Comparison of ENCODE assay signal across 11 cellular contexts in the genomic region with DNA sequence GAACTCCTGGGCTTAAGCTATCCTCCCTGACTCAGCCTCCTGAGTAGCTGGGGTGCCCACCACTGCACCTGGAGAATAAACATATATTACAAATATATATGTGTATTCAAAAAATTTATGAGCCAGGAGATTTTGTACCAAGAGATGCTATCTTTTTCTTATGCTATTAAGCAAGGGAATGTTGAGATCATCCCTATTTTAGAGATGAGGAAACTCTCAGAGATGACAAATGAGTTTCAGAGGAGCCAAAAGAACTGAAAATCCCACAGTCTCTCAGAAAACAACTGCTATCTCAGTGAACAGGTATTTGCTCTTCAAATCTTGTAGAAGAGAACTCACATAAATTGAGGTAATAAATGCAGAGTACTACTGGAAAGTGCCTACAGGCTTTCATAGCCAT. TPM values are rescaled to one million over a fixed set of nuclear protein-coding genes. Genes with fewer than 3 reads are reported as not detected.
DNase-seq lines count a peak whose midpoint lies in the region; ATAC-seq and TF ChIP-seq lines count a peak whose summit lies in the region.
"Had no signal": no experiment of that assay in that cellular context is flagged by ENCODE, and none has a peak within 500 bp of the region (broad histone marks: within the 10 kb centered on the region; RNA-seq: fewer than 3 reads in every experiment).

No MANE protein-coding gene starts in this region.

- H3K27ac ChIP-seq in DND-41 (ENCODE audit: low read length) (peak overlapping the region; percentile 40; the same call in 1 of the 2 replicates), hepatocyte (peak overlapping the region; percentile 72), skeletal muscle tissue (ENCODE audit: low read depth, low read length) (peak overlapping the region; percentile 69)

- no peaks in the 10 kb centered on the region for H3K4me1 Mint-ChIP-seq in Calu3 (ENCODE audit: low read depth, unreplicated experiment)
- H3K4me1 Mint-ChIP-seq in activated naive CD8-positive, alpha-beta T cell treated with anti-CD3 and anti-CD28 coated beads for 36 hours = peaks cover 8% of the 10 kb centered on the region

- DNase-seq in DND-41 = no peak
- DNase-seq in cardiac fibroblast (ENCODE audit: low read depth in 2 of 2) = peak; percentile 61 to 83
- no peak for DNase-seq in hepatocyte (ENCODE audit: low spot score)
- DNase-seq in Calu3 = no peak
- DNase-seq in activated naive CD8-positive, alpha-beta T cell treated with anti-CD3 and anti-CD28 coated beads for 36 hours = no peak
- DNase-seq in H7 = no peak
- DNase-seq in NCI-H1048 (lab: John Stamatoyannopoulos, UW) = no peak
- DNase-seq: activated T-cell treated with anti-CD3 and anti-CD28 coated beads, Interleukin-2, amount 50 U/mL, for 72 hours; C1 segment of cervical spinal cord; NCI-H1930 had no signal

- no peak overlapping the region for H3K9ac ChIP-seq in DND-41 (ENCODE audit: low read depth, low read length)
- H3K9ac ChIP-seq in skeletal muscle tissue (ENCODE audit: low read depth in 1 of 3, low read length in 3 of 3) = peak overlapping the region in 1 of 3 donors; percentile 6

- H3K36me3 Mint-ChIP-seq in Calu3 (ENCODE audit: insufficient read depth, unreplicated experiment) = peaks cover 6% of the 10 kb centered on the region
- H3K36me3 Mint-ChIP-seq in activated naive CD8-positive, alpha-beta T cell treated with anti-CD3 and anti-CD28 coated beads for 36 hours = peaks cover 35% of the 10 kb centered on the region

- H3K36me3 ChIP-seq in DND-41 (ENCODE audit: insufficient read depth, low read length) (peaks cover 44% of the 10 kb centered on the region), hepatocyte (replicated peaks; ENCODE audit: insufficient read depth, low read depth) (no peaks in the 10 kb centered on the region), skeletal muscle tissue (ENCODE audit: control insufficient read depth in 3 of 3, insufficient read depth in 3 of 3, low read length in 3 of 3) (no peaks in the 10 kb centered on the region), H7 (replicated peaks; ENCODE audit: control insufficient read depth, insufficient read depth, low read length) (no peaks in the 10 kb centered on the region)

- TF ChIP-seq CTCF in DND-41 (IDR thresholded peaks at IDR 0.05; ENCODE audit: borderline replicate concordance, extremely low read depth, low read length, poor library complexity, severe bottlenecking) (no peak), cardiac fibroblast (IDR thresholded peaks at IDR 0.05; ENCODE audit: low read depth, low read length) (no peak), hepatocyte (IDR thresholded peaks at IDR 0.05; ENCODE audit: poor library complexity) (no peak), Calu3 (IDR thresholded peaks at IDR 0.05; ENCODE audit: unreplicated experiment) (no peak)

- no peak for ATAC-seq in DND-41 (ENCODE audit: insufficient read depth, low read depth)
- ATAC-seq: activated T-cell treated with anti-CD3 and anti-CD28 coated beads, Interleukin-2, amount 50 U/mL, for 72 hours had no signal

- H3K9me3 ChIP-seq in DND-41 (ENCODE audit: insufficient read depth, low read length, severe bottlenecking) (peaks cover 12% of the 10 kb centered on the region), hepatocyte (ENCODE audit: low read depth) (peaks cover 11% of the 10 kb centered on the region), skeletal muscle tissue (ENCODE audit: control insufficient read depth in 3 of 3, low read length in 3 of 3) (no peaks in the 10 kb centered on the region)

- H3K79me2 ChIP-seq in DND-41 (ENCODE audit: insufficient read depth, low read length) (no peaks in the 10 kb centered on the region), hepatocyte (no peaks in the 10 kb centered on the region)

- no peaks in the 10 kb centered on the region for H3K4me1 ChIP-seq in DND-41 (ENCODE audit: insufficient read depth, low read length)
- H3K4me1 ChIP-seq in hepatocyte (ENCODE audit: insufficient read depth) = no peaks in the 10 kb centered on the region
- H3K4me1 ChIP-seq in skeletal muscle tissue (ENCODE audit: control insufficient read depth in 3 of 3, insufficient read depth in 3 of 3, low read length in 3 of 3) = peaks cover 0 to 3% (median 0%) of the 10 kb centered on the region in 3 donors

- no peak overlapping the region for H2AFZ ChIP-seq in DND-41 (ENCODE audit: low read depth, low read length)
- no peak overlapping the region for H2AFZ ChIP-seq in hepatocyte

- H3K27me3 ChIP-seq in DND-41 (ENCODE audit: insufficient read depth, low read length, poor library complexity) (no peaks in the 10 kb centered on the region), hepatocyte (no peaks in the 10 kb centered on the region), skeletal muscle tissue (ENCODE audit: control insufficient read depth in 3 of 3, insufficient read depth in 3 of 3, low read length in 3 of 3) (no peaks in the 10 kb centered on the region), H7 (ENCODE audit: control insufficient read depth, insufficient read depth, low read length) (no peaks in the 10 kb centered on the region)

- no peak overlapping the region for H3K4me3 Mint-ChIP-seq in Calu3 (ENCODE audit: low read depth, unreplicated experiment)
- no peak overlapping the region for H3K4me3 Mint-ChIP-seq in activated naive CD8-positive, alpha-beta T cell treated with anti-CD3 and anti-CD28 coated beads for 36 hours

- no peak overlapping the region for H3K27ac Mint-ChIP-seq in Calu3 (ENCODE audit: unreplicated experiment)
- no peak overlapping the region for H3K27ac Mint-ChIP-seq in activated naive CD8-positive, alpha-beta T cell treated with anti-CD3 and anti-CD28 coated beads for 36 hours
- H3K27ac Mint-ChIP-seq: activated T-cell treated with anti-CD3 and anti-CD28 coated beads, Interleukin-2, amount 50 U/mL, for 72 hours had no signal

- H4K20me1 ChIP-seq in DND-41 (ENCODE audit: insufficient read depth, low read length) (no peaks in the 10 kb centered on the region), hepatocyte (ENCODE audit: insufficient read depth, poor library complexity, severe bottlenecking) (no peaks in the 10 kb centered on the region)

- no TSS peak for BruUV-seq in Calu3 (replicated peaks; lab: Mats Ljungman, UMichigan)

- H3K9me2 ChIP-seq in hepatocyte (replicated peaks; ENCODE audit: insufficient read depth) = no peaks in the 10 kb centered on the region

- intact Hi-C loops in Calu3 (cut with micrococcal nuclease; ENCODE audit: unreplicated experiment) = no loop called here

- CTCF ChIA-PET in Calu3 (lab: Charles Lee) = interaction anchor here (0.9 kb wide), 1 partner anchor 54 kb away, joined by 3 read pairs; no protein-coding TSS in a partner anchor

- H3K4me3 ChIP-seq in DND-41 (ENCODE audit: low read depth in 1 of 2, low read length in 2 of 2) = no peak overlapping the region
- no peak overlapping the region for H3K4me3 ChIP-seq in cardiac fibroblast (replicated peaks in 1 of 2; ENCODE audit: low read depth in 2 of 2, low read length in 2 of 2)
- no peak overlapping the region for H3K4me3 ChIP-seq in hepatocyte
- no peak overlapping the region for H3K4me3 ChIP-seq in skeletal muscle tissue (ENCODE audit: low read length in 3 of 3)
- no peak overlapping the region for H3K4me3 ChIP-seq in H7 (ENCODE audit: insufficient read depth, low read depth, low read length)

- H3K27me3 Mint-ChIP-seq in Calu3 (ENCODE audit: unreplicated experiment) = no peaks in the 10 kb centered on the region
- no peaks in the 10 kb centered on the region for H3K27me3 Mint-ChIP-seq in activated naive CD8-positive, alpha-beta T cell treated with anti-CD3 and anti-CD28 coated beads for 36 hours

- H3K9me3 Mint-ChIP-seq in Calu3 (ENCODE audit: low read depth, unreplicated experiment) = no peaks in the 10 kb centered on the region
- H3K9me3 Mint-ChIP-seq in activated naive CD8-positive, alpha-beta T cell treated with anti-CD3 and anti-CD28 coated beads for 36 hours = peaks cover 6% of the 10 kb centered on the region

- no peak overlapping the region for H3K4me2 ChIP-seq in DND-41 (ENCODE audit: insufficient read depth, low read length)
- H3K4me2 ChIP-seq in hepatocyte = peak overlapping the region; percentile 7

RNA-seq across cellular contexts. Expression of a gene that starts 29.6 kb away (rescaled TPM):
- 109 and 117 TPM in 2 replicates for total RNA-seq in hepatocyte
- polyA plus RNA-seq in hepatocyte = 118 and 131 TPM in 2 replicates
- 58.5 TPM for total RNA-seq in skeletal muscle tissue
- total RNA-seq in Calu3 (2022) = 118 and 119 TPM in 2 replicates
- 10 to 100 TPM; 71.0 to 81.8 TPM for total RNA-seq in activated naive CD8-positive, alpha-beta T cell treated with anti-CD3 and anti-CD28 coated beads for 36 hours
- 56.6 and 79.0 TPM in 2 replicates for total RNA-seq in H7 (2014; rRNA removed; shearing (Covaris generic))

RNA-seq across cellular contexts. Expression of a gene that starts 29.9 kb away (rescaled TPM):
- total RNA-seq in hepatocyte = 38.7 and 43.3 TPM in 2 replicates
- polyA plus RNA-seq in hepatocyte = 25.2 and 31.8 TPM in 2 replicates
- total RNA-seq in skeletal muscle tissue = 21.4 TPM
- total RNA-seq in Calu3 (2022) = 51.3 and 59.3 TPM in 2 replicates
- 10 to 100 TPM; 57.3 to 57.7 TPM for total RNA-seq in activated naive CD8-positive, alpha-beta T cell treated with anti-CD3 and anti-CD28 coated beads for 36 hours
- 28.0 and 35.4 TPM in 2 replicates for total RNA-seq in H7 (2014; rRNA removed; shearing (Covaris generic))

Comparison
In these comparisons a context has a peak if more than half of its experiments do, and no peak if none do; other contexts are left out.
1. DNase-seq: peak in cardiac fibroblast (2 of 2); none in DND-41 (single experiment), hepatocyte (single experiment), Calu3 (single experiment), activated naive CD8-positive, alpha-beta T cell treated with anti-CD3 and anti-CD28 coated beads for 36 hours (single experiment), H7 (single experiment) and NCI-H1048 (single experiment).
2. Peak in every context shown above with its lines, with median percentiles within 50 percentile points of each other: H3K27ac ChIP-seq.